In genomic region chr9:13450723-13451122, GRCh38 we compare ENCODE assay signal across 15 cellular contexts.
DNase-seq lines count a peak whose midpoint lies in the region; ATAC-seq and TF ChIP-seq lines count a peak whose summit lies in the region.
"Had no signal": no experiment of that assay in that cellular context is flagged by ENCODE, and none has a peak within 500 bp of the region (broad histone marks: within the 10 kb centered on the region; RNA-seq: fewer than 3 reads in every experiment).

No MANE protein-coding gene starts in this region.

- ATAC-seq in GM18909 (IDR thresholded peaks at IDR 0.05; ENCODE audit: poor library complexity, unreplicated experiment) (peak; percentile 75), HG02852 (IDR thresholded peaks at IDR 0.05; ENCODE audit: unreplicated experiment) (peak; percentile 81)
- ATAC-seq: activated CD4-positive, alpha-beta T cell treated with anti-CD3 and anti-CD28 coated beads for 36 hours had no signal

- no peaks in the 10 kb centered on the region for H3K36me3 Mint-ChIP-seq in chondrocyte (ENCODE audit: low read depth)

- H3K9me3 Mint-ChIP-seq in chondrocyte (ENCODE audit: low read depth), result no peaks in the 10 kb centered on the region

- H3K27ac Mint-ChIP-seq in chondrocyte (ENCODE audit: unreplicated experiment), result no peak overlapping the region
- H3K27ac Mint-ChIP-seq: activated CD4-positive, alpha-beta T cell treated with anti-CD3 and anti-CD28 coated beads for 36 hours had no signal

- no peak overlapping the region for H3K4me3 Mint-ChIP-seq in chondrocyte (ENCODE audit: unreplicated experiment)
- H3K4me3 Mint-ChIP-seq: activated CD4-positive, alpha-beta T cell treated with anti-CD3 and anti-CD28 coated beads for 36 hours; central memory CD8-positive, alpha-beta T cell had no signal

- no peak for TF ChIP-seq CTCF in chondrocyte (IDR thresholded peaks at IDR 0.05)

- DNase-seq in NCI-H526 (lab: John Stamatoyannopoulos, UW), result peak; percentile 20 to 47
- DNase-seq in pons (ENCODE audit: low spot score), result peak; percentile 75
- no peak for DNase-seq in EL
- no peak for DNase-seq in cortex of kidney (lab: John Stamatoyannopoulos, UW)
- no peak for DNase-seq in activated naive CD4-positive, alpha-beta T cell treated with Interleukin-2 at 50 U/mL for 16 hours
- no peak for DNase-seq in chondrocyte (ENCODE audit: low spot score)
- DNase-seq: activated CD4-positive, alpha-beta T cell treated with anti-CD3 and anti-CD28 coated beads for 36 hours; GOT3; kidney; NCI-H82; stimulated activated CD4-positive, alpha-beta T cell treated with anti-CD3 and anti-CD28 coated beads, Interleukin-1b, Interleukin-23, amount 100 ng/mL, for 48 hours; stomach had no signal

- peaks cover 9% of the 10 kb centered on the region for H3K4me1 Mint-ChIP-seq in chondrocyte (ENCODE audit: low read depth)
- H3K4me1 Mint-ChIP-seq: activated CD4-positive, alpha-beta T cell treated with anti-CD3 and anti-CD28 coated beads for 36 hours; central memory CD8-positive, alpha-beta T cell had no signal

- no peaks in the 10 kb centered on the region for H3K27me3 Mint-ChIP-seq in chondrocyte (ENCODE audit: low read depth)
- H3K27me3 Mint-ChIP-seq: activated CD4-positive, alpha-beta T cell treated with anti-CD3 and anti-CD28 coated beads for 36 hours; central memory CD8-positive, alpha-beta T cell had no signal

Comparison
In these comparisons a context has a peak if more than half of its experiments do, and no peak if none do; other contexts are left out.
1. DNase-seq: peak in NCI-H526 (2 of 2) and pons (single experiment); none in EL (single experiment), cortex of kidney (single experiment), activated naive CD4-positive, alpha-beta T cell treated with Interleukin-2 at 50 U/mL for 16 hours (single experiment) and chondrocyte (single experiment).